ENCODE assay signal across 18 cellular contexts in genomic region chr14:64496764-64497163, GRCh38. TPM values are rescaled to one million over a fixed set of nuclear protein-coding genes. Genes with fewer than 3 reads are reported as not detected.
"Had no signal": no experiment of that assay in that cellular context is flagged by ENCODE, and none has a peak within 500 bp of the region (broad histone marks: within the 10 kb centered on the region; RNA-seq: fewer than 3 reads in every experiment).

No MANE protein-coding gene starts in this region.

- H3K36me3 ChIP-seq: transverse colon, vagina had no signal

- H3K36me3 Mint-ChIP-seq: natural killer cell had no signal

- H3K9me3 Mint-ChIP-seq: activated naive CD4-positive, alpha-beta T cell treated with anti-CD3 and anti-CD28 coated beads for 36 hours; activated T-helper 2 cell treated with anti-CD3 and anti-CD28 coated beads, Interferon-gamma antibody, Interleukin-2, Interleukin-4, amounts not matched to agents 10 μg/mL and 5 μg/mL and 100 μg/mL, durations not matched to agents 14 hours and 24 hours and 36 hours; natural killer cell; stimulated activated memory B cell treated with anti-CD40 and anti-IgM and Interleukin-4, amounts not matched to agents 10 μg/mL and 1 μg/mL and 100 μg/mL, for 72 hours had no signal

- H3K9me3 ChIP-seq: body of pancreas, mucosa of descending colon, transverse colon, vagina had no signal

- H3K4me3 ChIP-seq: body of pancreas, mucosa of descending colon, transverse colon, vagina had no signal

- H3K27me3 ChIP-seq: body of pancreas, transverse colon, vagina had no signal

- H3K27ac Mint-ChIP-seq: activated naive CD4-positive, alpha-beta T cell treated with anti-CD3 and anti-CD28 coated beads for 36 hours; activated T-helper 2 cell treated with anti-CD3 and anti-CD28 coated beads, Interferon-gamma antibody, Interleukin-2, Interleukin-4, amounts not matched to agents 10 μg/mL and 5 μg/mL and 100 μg/mL, durations not matched to agents 14 hours and 24 hours and 36 hours; natural killer cell; stimulated activated memory B cell treated with anti-CD40 and anti-IgM and Interleukin-4, amounts not matched to agents 10 μg/mL and 1 μg/mL and 100 μg/mL, for 72 hours had no signal

- H3K4me3 Mint-ChIP-seq: activated naive CD4-positive, alpha-beta T cell treated with anti-CD3 and anti-CD28 coated beads for 36 hours; natural killer cell; stimulated activated memory B cell treated with anti-CD40 and anti-IgM and Interleukin-4, amounts not matched to agents 10 μg/mL and 1 μg/mL and 100 μg/mL, for 72 hours had no signal

- H3K27me3 Mint-ChIP-seq: stimulated activated memory B cell treated with anti-CD40 and anti-IgM and Interleukin-4, amounts not matched to agents 10 μg/mL and 1 μg/mL and 100 μg/mL, for 72 hours had no signal

- H3K27ac ChIP-seq: body of pancreas, transverse colon, vagina had no signal

- ATAC-seq: body of pancreas; left lobe of liver; mucosa of descending colon; natural killer cell; stimulated activated memory B cell treated with anti-CD40 and anti-IgM and Interleukin-4, amounts not matched to agents 10 μg/mL and 1 μg/mL and 100 μg/mL, for 72 hours had no signal

- DNase-seq: activated CD8-positive, alpha-beta memory T cell treated with anti-CD3 and anti-CD28 coated beads, Interleukin-2, amount 50 U/mL, for 48 hours; activated naive CD4-positive, alpha-beta T cell treated with anti-CD3 and anti-CD28 coated beads for 36 hours; amniotic stem cell; body of pancreas; effector CD8-positive, alpha-beta T cell; foreskin fibroblast; hippocampal formation; mucosa of descending colon; natural killer cell; posterior cingulate gyrus; retina; substantia nigra; T-helper 9 cell; transverse colon had no signal

RNA-seq across cellular contexts. Expression of gene PPP1R36, which starts 53.0 kb away (rescaled TPM):
- total RNA-seq: activated naive CD4-positive, alpha-beta T cell treated with anti-CD3 and anti-CD28 coated beads for 36 hours; activated T-helper 2 cell treated with anti-CD3 and anti-CD28 coated beads, Interferon-gamma antibody, Interleukin-2, Interleukin-4, amounts not matched to agents 10 μg/mL and 5 μg/mL and 100 μg/mL, durations not matched to agents 14 hours and 24 hours and 36 hours; vagina had no signal
